In genomic region chr5:91206103-91206502, GRCh38 we compare ENCODE assay signal across 31 cellular contexts.
"Had no signal": no experiment of that assay in that cellular context is flagged by ENCODE, and none has a peak within 500 bp of the region (broad histone marks: within the 10 kb centered on the region; RNA-seq: fewer than 3 reads in every experiment).

No MANE protein-coding gene starts in this region.

- H3K36me3 ChIP-seq: adrenal gland, brain microvascular endothelial cell, breast epithelium had no signal

- H3K27me3 ChIP-seq: adrenal gland, body of pancreas, brain microvascular endothelial cell, breast epithelium had no signal

- H3K9me3 ChIP-seq: adrenal gland, body of pancreas, breast epithelium had no signal

- H3K4me1 ChIP-seq: adrenal gland, body of pancreas, breast epithelium had no signal

- ATAC-seq: activated CD8-positive, alpha-beta T cell treated with anti-CD3 and anti-CD28 coated beads for 36 hours; activated naive CD4-positive, alpha-beta T cell treated with anti-CD3 and anti-CD28 coated beads, Interleukin-2, amount 50 U/mL, for 72 hours; activated T-cell treated with anti-CD3 and anti-CD28 coated beads, Interleukin-2, amount 50 U/mL, for 4 hours; activated T-cell treated with anti-CD3 and anti-CD28 coated beads, Interleukin-2, amount 50 U/mL, for 72 hours; activated T-helper 17 cell treated with anti-CD3 and anti-CD28 coated beads, Interleukin-2, amount 50 U/mL, for 72 hours; body of pancreas had no signal

- DNase-seq: activated B cell treated with CpG ODN at 0.5 μM for 24 hours; activated CD4-positive, alpha-beta memory T cell treated with anti-CD3 and anti-CD28 coated beads for 36 hours; activated CD4-positive, alpha-beta T cell treated with anti-CD3 and anti-CD28 coated beads for 4 hours; activated CD4-positive, alpha-beta T cell treated with anti-CD3 and anti-CD28 coated beads, Interleukin-2, amount 10 ng/mL, durations not matched to agents 24 days and 14 days; activated CD4-positive, alpha-beta T cell treated with anti-CD3 and anti-CD28 coated beads, Interleukin-2, amount 50 U/mL, for 1 hour; activated CD4-positive, alpha-beta T cell treated with anti-CD3 and anti-CD28 coated beads, Interleukin-2, amount 50 U/mL, for 4 hours; activated CD4-positive, CD25-positive, alpha-beta regulatory T cell treated with anti-CD3 and anti-CD28 coated beads, Interleukin-2, amount 50 U/mL, for 72 hours; activated CD8-positive, alpha-beta memory T cell treated with anti-CD3 and anti-CD28 coated beads, Interleukin-2, amount 50 U/mL, for 4 hours; activated CD8-positive, alpha-beta T cell treated with anti-CD3 and anti-CD28 coated beads for 36 hours; activated effector memory CD4-positive, alpha-beta T cell treated with anti-CD3 and anti-CD28 coated beads, Interleukin-2, amount 50 U/mL, for 16 hours; activated gamma-delta T cell treated with Interleukin-2 at 50 U/mL for 16 hours; activated naive CD4-positive, alpha-beta T cell; activated naive CD4-positive, alpha-beta T cell treated with anti-CD3 and anti-CD28 coated beads for 36 hours; activated naive CD4-positive, alpha-beta T cell treated with anti-CD3 and anti-CD28 coated beads, Interleukin-2, amount 50 U/mL, for 16 hours; activated naive CD8-positive, alpha-beta T cell treated with anti-CD3 and anti-CD28 coated beads for 36 hours; activated T-cell treated with anti-CD3 and anti-CD28 coated beads for 4 hours; activated T-cell treated with anti-CD3 and anti-CD28 coated beads, Interleukin-2, amount 50 U/mL, for 1 hour; activated T-cell treated with anti-CD3 and anti-CD28 coated beads, Interleukin-2, amount 50 U/mL, for 4 hours; activated T-cell treated with anti-CD3 and anti-CD28 coated beads, Interleukin-2, amount 50 U/mL, for 72 hours; aorta; body of pancreas; central memory CD4-positive, alpha-beta T cell; T-helper 1 cell; T-helper 2 cell; T-helper 9 cell had no signal

- H3K4me3 ChIP-seq: adrenal gland, body of pancreas, breast epithelium had no signal

- H3K27ac ChIP-seq: adrenal gland, body of pancreas, brain microvascular endothelial cell, breast epithelium, VCaP had no signal
